In genomic region chr17:17143501-17143900, GRCh38 we compare ENCODE assay signal across 34 cellular contexts.
"Had no signal": no experiment of that assay in that cellular context is flagged by ENCODE, and none has a peak within 500 bp of the region (broad histone marks: within the 10 kb centered on the region; RNA-seq: fewer than 3 reads in every experiment).

No MANE protein-coding gene starts in this region.

- H3K9me3 Mint-ChIP-seq: activated CD4-positive, alpha-beta memory T cell treated with anti-CD3 and anti-CD28 coated beads, Interleukin-2, amount 10 ng/mL, durations not matched to agents 7 days and 5 days; activated naive CD8-positive, alpha-beta T cell treated with anti-CD3 and anti-CD28 coated beads for 36 hours; central memory CD8-positive, alpha-beta T cell had no signal

- H3K27me3 Mint-ChIP-seq: activated CD4-positive, alpha-beta memory T cell treated with anti-CD3 and anti-CD28 coated beads, Interleukin-2, amount 10 ng/mL, durations not matched to agents 7 days and 5 days; activated CD8-positive, alpha-beta memory T cell treated with anti-CD3 and anti-CD28 coated beads, Interleukin-2, amount 10 ng/mL, durations not matched to agents 7 days and 5 days; activated naive CD8-positive, alpha-beta T cell treated with anti-CD3 and anti-CD28 coated beads for 36 hours; central memory CD8-positive, alpha-beta T cell had no signal

- ATAC-seq: activated CD8-positive, alpha-beta memory T cell treated with anti-CD3 and anti-CD28 coated beads, Interleukin-2, amount 10 ng/mL, durations not matched to agents 7 days and 5 days; PC-3 had no signal

- H3K27me3 ChIP-seq: cardiac muscle cell, Peyer's patch, SJCRH30 had no signal

- H3K4me2 ChIP-seq: KMS-11 had no signal

- H3K27ac Mint-ChIP-seq: activated CD4-positive, alpha-beta memory T cell treated with anti-CD3 and anti-CD28 coated beads, Interleukin-2, amount 10 ng/mL, durations not matched to agents 7 days and 5 days; activated CD8-positive, alpha-beta memory T cell treated with anti-CD3 and anti-CD28 coated beads, Interleukin-2, amount 10 ng/mL, durations not matched to agents 7 days and 5 days; activated naive CD8-positive, alpha-beta T cell treated with anti-CD3 and anti-CD28 coated beads for 36 hours had no signal

- H3K9me3 ChIP-seq: Peyer's patch, SJCRH30 had no signal

- H3K4me1 Mint-ChIP-seq: activated naive CD8-positive, alpha-beta T cell treated with anti-CD3 and anti-CD28 coated beads for 36 hours had no signal

- H3K9ac ChIP-seq: KMS-11 had no signal

- H3K27ac ChIP-seq: cardiac muscle cell, KMS-11, Peyer's patch, SJCRH30, SK-N-MC, WERI-Rb-1 had no signal

- H3K4me3 Mint-ChIP-seq: activated CD4-positive, alpha-beta memory T cell treated with anti-CD3 and anti-CD28 coated beads, Interleukin-2, amount 10 ng/mL, durations not matched to agents 7 days and 5 days; activated CD8-positive, alpha-beta memory T cell treated with anti-CD3 and anti-CD28 coated beads, Interleukin-2, amount 10 ng/mL, durations not matched to agents 7 days and 5 days; activated naive CD8-positive, alpha-beta T cell treated with anti-CD3 and anti-CD28 coated beads for 36 hours; central memory CD8-positive, alpha-beta T cell had no signal

- H3K4me1 ChIP-seq: Peyer's patch, SJCRH30 had no signal

- DNase-seq: activated CD4-positive, alpha-beta memory T cell treated with anti-CD3 and anti-CD28 coated beads, Interleukin-2, amount 10 ng/mL, durations not matched to agents 7 days and 5 days; activated CD4-positive, alpha-beta T cell treated with anti-CD3 and anti-CD28 coated beads for 1 hour; activated CD4-positive, alpha-beta T cell treated with anti-CD3 and anti-CD28 coated beads for 48 hours; activated CD4-positive, CD25-positive, alpha-beta regulatory T cell; activated CD8-positive, alpha-beta memory T cell treated with anti-CD3 and anti-CD28 coated beads for 24 hours; activated CD8-positive, alpha-beta memory T cell treated with anti-CD3 and anti-CD28 coated beads, Interleukin-2, amount 10 ng/mL, durations not matched to agents 7 days and 5 days; activated CD8-positive, alpha-beta memory T cell treated with anti-CD3 and anti-CD28 coated beads, Interleukin-2, amount 50 U/mL, for 48 hours; activated effector memory CD4-positive, alpha-beta T cell treated with Interleukin-2 at 50 U/mL for 16 hours; activated naive CD4-positive, alpha-beta T cell treated with anti-CD3 and anti-CD28 coated beads, Interleukin-2, amount 50 U/mL, for 16 hours; activated naive CD8-positive, alpha-beta T cell treated with anti-CD3 and anti-CD28 coated beads for 36 hours; activated T-cell treated with anti-CD3 and anti-CD28 coated beads, Interleukin-2, amount 50 U/mL, for 48 hours; amniotic stem cell; aorta; MM.1S; MV-4-11; NCI-H1092; NCI-H1436 treated with DMSO at 0.1 percent for 48 hours; NCI-H1694 treated with DMSO at 0.1 percent for 48 hours; NCI-H2029; NCI-H345; NCI-H524 treated with DMSO at 0.1 percent for 48 hours; NCI-H748 treated with DMSO at 0.1 percent for 48 hours; NK-92 treated with Interleukin-12 subunit alpha and Interleukin-12 subunit beta, amount 100 ng/mL, for 24 hours; PC-3; Peyer's patch; Right ventricle myocardium superior; RPMI8226; SJCRH30; T1000; WERI-Rb-1 had no signal

- H3K4me3 ChIP-seq: cardiac muscle cell, Peyer's patch, SJCRH30, SK-N-MC had no signal
